Comparison of ENCODE assay signal across 34 cellular contexts in the genomic region with DNA sequence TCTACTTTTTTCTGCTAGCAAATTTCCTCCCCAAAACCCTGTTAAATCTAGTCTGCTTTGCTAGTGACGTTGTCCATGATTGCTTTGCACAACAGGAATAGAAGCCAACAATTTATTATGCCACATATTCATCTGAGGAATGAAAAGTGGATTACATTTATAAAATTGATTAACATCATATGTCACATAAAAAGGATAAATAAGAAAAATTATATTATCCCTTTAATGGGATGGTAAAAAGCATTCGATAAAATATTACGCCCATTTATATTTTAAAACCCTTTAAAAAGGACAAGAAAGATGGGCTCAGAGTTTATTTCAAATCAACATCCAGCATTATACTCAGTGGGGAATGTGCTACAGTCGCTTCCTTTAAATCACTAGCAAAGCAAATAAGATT.
"Had no signal": no experiment of that assay in that cellular context is flagged by ENCODE, and none has a peak within 500 bp of the region (broad histone marks: within the 10 kb centered on the region; RNA-seq: fewer than 3 reads in every experiment).

No MANE protein-coding gene starts in this region.

- H3K36me3 Mint-ChIP-seq: activated CD4-positive, alpha-beta memory T cell treated with anti-CD3 and anti-CD28 coated beads for 36 hours; activated naive CD4-positive, alpha-beta T cell treated with anti-CD3 and anti-CD28 coated beads, Interleukin-2, amount 50 U/mL, for 72 hours; activated naive CD8-positive, alpha-beta T cell treated with anti-CD3 and anti-CD28 coated beads for 36 hours had no signal

- H3K27ac Mint-ChIP-seq: activated B cell treated with CpG ODN at 0.5 μM for 24 hours; activated CD4-positive, alpha-beta memory T cell treated with anti-CD3 and anti-CD28 coated beads for 36 hours; activated CD4-positive, alpha-beta T cell treated with anti-CD3 and anti-CD28 coated beads, Interleukin-2, amount 10 ng/mL, durations not matched to agents 24 days and 14 days; activated CD8-positive, alpha-beta T cell treated with anti-CD3 and anti-CD28 coated beads for 36 hours; activated naive CD4-positive, alpha-beta T cell treated with anti-CD3 and anti-CD28 coated beads for 36 hours; activated naive CD4-positive, alpha-beta T cell treated with anti-CD3 and anti-CD28 coated beads, Interleukin-2, amount 50 U/mL, for 72 hours; activated naive CD8-positive, alpha-beta T cell treated with anti-CD3 and anti-CD28 coated beads for 36 hours; activated T-cell treated with anti-CD3 and anti-CD28 coated beads, Interleukin-2, amount 50 U/mL, for 72 hours; activated T-helper 1 cell treated with anti-CD3 and anti-CD28 coated beads, Interleukin-12 subunit alpha, Interleukin-12 subunit beta, Interleukin-2, Interleukin-4 antibody, amounts not matched to agents 30 ng/mL and 10 ng/mL and 1 ng/mL, durations not matched to agents 14 hours and 24 hours and 36 hours; activated T-helper 17 cell treated with anti-CD3 and anti-CD28 coated beads, Interleukin-2, amount 50 U/mL, for 72 hours; T-helper 1 cell treated with Interleukin-12 subunit alpha and Interleukin-12 subunit beta and Interleukin-4 antibody, amounts not matched to agents 30 μg/mL and 1 μg/mL, for 36 hours; T-helper 2 cell treated with Interferon-gamma antibody and Interleukin-4, amounts not matched to agents 5 μg/mL and 100 μg/mL, for 36 hours had no signal

- H3K9me3 Mint-ChIP-seq: activated CD4-positive, alpha-beta memory T cell treated with anti-CD3 and anti-CD28 coated beads for 36 hours; activated CD4-positive, alpha-beta T cell treated with anti-CD3 and anti-CD28 coated beads, Interleukin-2, amount 10 ng/mL, durations not matched to agents 24 days and 14 days; activated CD8-positive, alpha-beta T cell treated with anti-CD3 and anti-CD28 coated beads for 36 hours; activated naive CD4-positive, alpha-beta T cell treated with anti-CD3 and anti-CD28 coated beads for 36 hours; activated naive CD4-positive, alpha-beta T cell treated with anti-CD3 and anti-CD28 coated beads, Interleukin-2, amount 50 U/mL, for 72 hours; activated naive CD8-positive, alpha-beta T cell treated with anti-CD3 and anti-CD28 coated beads for 36 hours; activated T-cell treated with anti-CD3 and anti-CD28 coated beads, Interleukin-2, amount 50 U/mL, for 4 hours; activated T-cell treated with anti-CD3 and anti-CD28 coated beads, Interleukin-2, amount 50 U/mL, for 72 hours; activated T-helper 1 cell treated with anti-CD3 and anti-CD28 coated beads, Interleukin-12 subunit alpha, Interleukin-12 subunit beta, Interleukin-2, Interleukin-4 antibody, amounts not matched to agents 30 ng/mL and 10 ng/mL and 1 ng/mL, durations not matched to agents 14 hours and 24 hours and 36 hours; T-helper 1 cell treated with Interleukin-12 subunit alpha and Interleukin-12 subunit beta and Interleukin-4 antibody, amounts not matched to agents 30 μg/mL and 1 μg/mL, for 36 hours; T-helper 2 cell treated with Interferon-gamma antibody and Interleukin-4, amounts not matched to agents 5 μg/mL and 100 μg/mL, for 36 hours had no signal

- H3K27me3 Mint-ChIP-seq: activated B cell treated with CpG ODN at 0.5 μM for 24 hours; activated CD4-positive, alpha-beta memory T cell treated with anti-CD3 and anti-CD28 coated beads for 36 hours; activated CD4-positive, alpha-beta T cell treated with anti-CD3 and anti-CD28 coated beads, Interleukin-2, amount 10 ng/mL, durations not matched to agents 24 days and 14 days; activated CD8-positive, alpha-beta T cell treated with anti-CD3 and anti-CD28 coated beads for 36 hours; activated naive CD8-positive, alpha-beta T cell treated with anti-CD3 and anti-CD28 coated beads for 36 hours; activated T-helper 17 cell treated with anti-CD3 and anti-CD28 coated beads, Interleukin-2, amount 50 U/mL, for 72 hours had no signal

- H3K4me3 ChIP-seq: adrenal gland, body of pancreas, breast epithelium had no signal

- ATAC-seq: activated CD8-positive, alpha-beta T cell treated with anti-CD3 and anti-CD28 coated beads for 36 hours; activated naive CD4-positive, alpha-beta T cell treated with anti-CD3 and anti-CD28 coated beads, Interleukin-2, amount 50 U/mL, for 72 hours; activated T-cell treated with anti-CD3 and anti-CD28 coated beads, Interleukin-2, amount 50 U/mL, for 4 hours; activated T-cell treated with anti-CD3 and anti-CD28 coated beads, Interleukin-2, amount 50 U/mL, for 72 hours; activated T-helper 17 cell treated with anti-CD3 and anti-CD28 coated beads, Interleukin-2, amount 50 U/mL, for 72 hours; body of pancreas had no signal

- H3K36me3 ChIP-seq: adrenal gland, brain microvascular endothelial cell, breast epithelium had no signal

- H3K27me3 ChIP-seq: adrenal gland, body of pancreas, brain microvascular endothelial cell, breast epithelium had no signal

- H3K4me1 ChIP-seq: adrenal gland, breast epithelium had no signal

- H3K27ac ChIP-seq: adrenal gland, body of pancreas, brain microvascular endothelial cell, breast epithelium, VCaP had no signal

- H3K4me1 Mint-ChIP-seq: activated B cell treated with CpG ODN at 0.5 μM for 24 hours; activated CD4-positive, alpha-beta T cell treated with anti-CD3 and anti-CD28 coated beads, Interleukin-2, amount 10 ng/mL, durations not matched to agents 24 days and 14 days; activated naive CD8-positive, alpha-beta T cell treated with anti-CD3 and anti-CD28 coated beads for 36 hours; activated T-helper 17 cell treated with anti-CD3 and anti-CD28 coated beads, Interleukin-2, amount 50 U/mL, for 72 hours had no signal

- DNase-seq: activated B cell treated with CpG ODN at 0.5 μM for 24 hours; activated CD4-positive, alpha-beta memory T cell treated with anti-CD3 and anti-CD28 coated beads for 36 hours; activated CD4-positive, alpha-beta T cell treated with anti-CD3 and anti-CD28 coated beads for 4 hours; activated CD4-positive, alpha-beta T cell treated with anti-CD3 and anti-CD28 coated beads, Interleukin-2, amount 10 ng/mL, durations not matched to agents 24 days and 14 days; activated CD4-positive, alpha-beta T cell treated with anti-CD3 and anti-CD28 coated beads, Interleukin-2, amount 50 U/mL, for 1 hour; activated CD4-positive, alpha-beta T cell treated with anti-CD3 and anti-CD28 coated beads, Interleukin-2, amount 50 U/mL, for 4 hours; activated CD4-positive, CD25-positive, alpha-beta regulatory T cell treated with anti-CD3 and anti-CD28 coated beads, Interleukin-2, amount 50 U/mL, for 72 hours; activated CD8-positive, alpha-beta memory T cell treated with anti-CD3 and anti-CD28 coated beads, Interleukin-2, amount 50 U/mL, for 4 hours; activated CD8-positive, alpha-beta T cell treated with anti-CD3 and anti-CD28 coated beads for 36 hours; activated effector memory CD4-positive, alpha-beta T cell treated with anti-CD3 and anti-CD28 coated beads, Interleukin-2, amount 50 U/mL, for 16 hours; activated gamma-delta T cell treated with Interleukin-2 at 50 U/mL for 16 hours; activated naive CD4-positive, alpha-beta T cell; activated naive CD4-positive, alpha-beta T cell treated with anti-CD3 and anti-CD28 coated beads for 36 hours; activated naive CD4-positive, alpha-beta T cell treated with anti-CD3 and anti-CD28 coated beads, Interleukin-2, amount 50 U/mL, for 16 hours; activated naive CD8-positive, alpha-beta T cell treated with anti-CD3 and anti-CD28 coated beads for 36 hours; activated T-cell treated with anti-CD3 and anti-CD28 coated beads for 4 hours; activated T-cell treated with anti-CD3 and anti-CD28 coated beads, Interleukin-2, amount 50 U/mL, for 1 hour; activated T-cell treated with anti-CD3 and anti-CD28 coated beads, Interleukin-2, amount 50 U/mL, for 4 hours; activated T-cell treated with anti-CD3 and anti-CD28 coated beads, Interleukin-2, amount 50 U/mL, for 72 hours; adrenal gland; amniotic stem cell; aorta; body of pancreas; brain microvascular endothelial cell; central memory CD4-positive, alpha-beta T cell; T-helper 2 cell; T-helper 9 cell had no signal

- H3K9me3 ChIP-seq: adrenal gland, body of pancreas, breast epithelium had no signal

- H3K4me3 Mint-ChIP-seq: activated B cell treated with CpG ODN at 0.5 μM for 24 hours; activated CD4-positive, alpha-beta memory T cell treated with anti-CD3 and anti-CD28 coated beads for 36 hours; activated CD4-positive, alpha-beta T cell treated with anti-CD3 and anti-CD28 coated beads, Interleukin-2, amount 10 ng/mL, durations not matched to agents 24 days and 14 days; activated CD8-positive, alpha-beta T cell treated with anti-CD3 and anti-CD28 coated beads for 36 hours; activated naive CD4-positive, alpha-beta T cell treated with anti-CD3 and anti-CD28 coated beads for 36 hours; activated naive CD8-positive, alpha-beta T cell treated with anti-CD3 and anti-CD28 coated beads for 36 hours; activated T-cell treated with anti-CD3 and anti-CD28 coated beads, Interleukin-2, amount 50 U/mL, for 4 hours; activated T-cell treated with anti-CD3 and anti-CD28 coated beads, Interleukin-2, amount 50 U/mL, for 72 hours; activated T-helper 1 cell treated with anti-CD3 and anti-CD28 coated beads, Interleukin-12 subunit alpha, Interleukin-12 subunit beta, Interleukin-2, Interleukin-4 antibody, amounts not matched to agents 30 ng/mL and 10 ng/mL and 1 ng/mL, durations not matched to agents 14 hours and 24 hours and 36 hours; activated T-helper 17 cell treated with anti-CD3 and anti-CD28 coated beads, Interleukin-2, amount 50 U/mL, for 72 hours; T-helper 1 cell treated with Interleukin-12 subunit alpha and Interleukin-12 subunit beta and Interleukin-4 antibody, amounts not matched to agents 30 μg/mL and 1 μg/mL, for 36 hours; T-helper 2 cell treated with Interferon-gamma antibody and Interleukin-4, amounts not matched to agents 5 μg/mL and 100 μg/mL, for 36 hours had no signal
